In genomic region chr3:119343719-119344118, GRCh38 we compare ENCODE assay signal across 1 cellular context.
TF ChIP-seq lines count a peak whose summit lies in the region.

No MANE protein-coding gene starts in this region.

TF ChIP-seq in GM12878, 131 proteins besides CTCF, POLR2A, EP300 and RAD21 (continued from another document):
- no peak for TF ChIP-seq ZNF687 (IDR thresholded peaks at IDR 0.05)
- 0 out of 2 replicates have a peak, but pooled peaks have one; percentile 34 for TF ChIP-seq IRF4 (IDR thresholded peaks at IDR 0.05; ENCODE audit: low read depth, low read length)
- peak; percentile 87 for TF ChIP-seq SPI1 (IDR thresholded peaks at IDR 0.05; ENCODE audit: borderline replicate concordance, insufficient read depth, low read depth, low read length)
- TF ChIP-seq BCL11A (IDR thresholded peaks at IDR 0.05; ENCODE audit: low read depth, low read length): no peak
- TF ChIP-seq, protein P1, sequence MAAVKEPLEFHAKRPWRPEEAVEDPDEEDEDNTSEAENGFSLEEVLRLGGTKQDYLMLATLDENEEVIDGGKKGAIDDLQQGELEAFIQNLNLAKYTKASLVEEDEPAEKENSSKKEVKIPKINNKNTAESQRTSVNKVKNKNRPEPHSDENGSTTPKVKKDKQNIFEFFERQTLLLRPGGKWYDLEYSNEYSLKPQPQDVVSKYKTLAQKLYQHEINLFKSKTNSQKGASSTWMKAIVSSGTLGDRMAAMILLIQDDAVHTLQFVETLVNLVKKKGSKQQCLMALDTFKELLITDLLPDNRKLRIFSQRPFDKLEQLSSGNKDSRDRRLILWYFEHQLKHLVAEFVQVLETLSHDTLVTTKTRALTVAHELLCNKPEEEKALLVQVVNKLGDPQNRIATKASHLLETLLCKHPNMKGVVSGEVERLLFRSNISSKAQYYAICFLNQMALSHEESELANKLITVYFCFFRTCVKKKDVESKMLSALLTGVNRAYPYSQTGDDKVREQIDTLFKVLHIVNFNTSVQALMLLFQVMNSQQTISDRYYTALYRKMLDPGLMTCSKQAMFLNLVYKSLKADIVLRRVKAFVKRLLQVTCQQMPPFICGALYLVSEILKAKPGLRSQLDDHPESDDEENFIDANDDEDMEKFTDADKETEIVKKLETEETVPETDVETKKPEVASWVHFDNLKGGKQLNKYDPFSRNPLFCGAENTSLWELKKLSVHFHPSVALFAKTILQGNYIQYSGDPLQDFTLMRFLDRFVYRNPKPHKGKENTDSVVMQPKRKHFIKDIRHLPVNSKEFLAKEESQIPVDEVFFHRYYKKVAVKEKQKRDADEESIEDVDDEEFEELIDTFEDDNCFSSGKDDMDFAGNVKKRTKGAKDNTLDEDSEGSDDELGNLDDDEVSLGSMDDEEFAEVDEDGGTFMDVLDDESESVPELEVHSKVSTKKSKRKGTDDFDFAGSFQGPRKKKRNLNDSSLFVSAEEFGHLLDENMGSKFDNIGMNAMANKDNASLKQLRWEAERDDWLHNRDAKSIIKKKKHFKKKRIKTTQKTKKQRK (IDR thresholded peaks at IDR 0.05; ENCODE audit: low read depth, low read length): no peak
- TF ChIP-seq EED (IDR thresholded peaks at IDR 0.05; ENCODE audit: low read depth): 0 out of 2 replicates have a peak, but pooled peaks have one; percentile 45
- TF ChIP-seq RUNX3 (IDR thresholded peaks at IDR 0.05; ENCODE audit: low read length): peak; percentile 32; the same call in 1 of the 2 replicates
- TF ChIP-seq E2F8 (IDR thresholded peaks at IDR 0.05; ENCODE audit: low read depth, partially characterized antibody): no peak
- TF ChIP-seq, protein P2, sequence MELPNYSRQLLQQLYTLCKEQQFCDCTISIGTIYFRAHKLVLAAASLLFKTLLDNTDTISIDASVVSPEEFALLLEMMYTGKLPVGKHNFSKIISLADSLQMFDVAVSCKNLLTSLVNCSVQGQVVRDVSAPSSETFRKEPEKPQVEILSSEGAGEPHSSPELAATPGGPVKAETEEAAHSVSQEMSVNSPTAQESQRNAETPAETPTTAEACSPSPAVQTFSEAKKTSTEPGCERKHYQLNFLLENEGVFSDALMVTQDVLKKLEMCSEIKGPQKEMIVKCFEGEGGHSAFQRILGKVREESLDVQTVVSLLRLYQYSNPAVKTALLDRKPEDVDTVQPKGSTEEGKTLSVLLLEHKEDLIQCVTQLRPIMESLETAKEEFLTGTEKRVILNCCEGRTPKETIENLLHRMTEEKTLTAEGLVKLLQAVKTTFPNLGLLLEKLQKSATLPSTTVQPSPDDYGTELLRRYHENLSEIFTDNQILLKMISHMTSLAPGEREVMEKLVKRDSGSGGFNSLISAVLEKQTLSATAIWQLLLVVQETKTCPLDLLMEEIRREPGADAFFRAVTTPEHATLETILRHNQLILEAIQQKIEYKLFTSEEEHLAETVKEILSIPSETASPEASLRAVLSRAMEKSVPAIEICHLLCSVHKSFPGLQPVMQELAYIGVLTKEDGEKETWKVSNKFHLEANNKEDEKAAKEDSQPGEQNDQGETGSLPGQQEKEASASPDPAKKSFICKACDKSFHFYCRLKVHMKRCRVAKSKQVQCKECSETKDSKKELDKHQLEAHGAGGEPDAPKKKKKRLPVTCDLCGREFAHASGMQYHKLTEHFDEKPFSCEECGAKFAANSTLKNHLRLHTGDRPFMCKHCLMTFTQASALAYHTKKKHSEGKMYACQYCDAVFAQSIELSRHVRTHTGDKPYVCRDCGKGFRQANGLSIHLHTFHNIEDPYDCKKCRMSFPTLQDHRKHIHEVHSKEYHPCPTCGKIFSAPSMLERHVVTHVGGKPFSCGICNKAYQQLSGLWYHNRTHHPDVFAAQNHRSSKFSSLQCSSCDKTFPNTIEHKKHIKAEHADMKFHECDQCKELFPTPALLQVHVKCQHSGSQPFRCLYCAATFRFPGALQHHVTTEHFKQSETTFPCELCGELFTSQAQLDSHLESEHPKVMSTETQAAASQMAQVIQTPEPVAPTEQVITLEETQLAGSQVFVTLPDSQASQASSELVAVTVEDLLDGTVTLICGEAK (IDR thresholded peaks at IDR 0.05; ENCODE audit: borderline replicate concordance): no peak
- TF ChIP-seq IKZF2 (IDR thresholded peaks at IDR 0.05): peak; percentile 61 to 63; a peak in 3 of 4 replicates
